9 cellular contexts compared by ENCODE assay signal in the genomic region with DNA sequence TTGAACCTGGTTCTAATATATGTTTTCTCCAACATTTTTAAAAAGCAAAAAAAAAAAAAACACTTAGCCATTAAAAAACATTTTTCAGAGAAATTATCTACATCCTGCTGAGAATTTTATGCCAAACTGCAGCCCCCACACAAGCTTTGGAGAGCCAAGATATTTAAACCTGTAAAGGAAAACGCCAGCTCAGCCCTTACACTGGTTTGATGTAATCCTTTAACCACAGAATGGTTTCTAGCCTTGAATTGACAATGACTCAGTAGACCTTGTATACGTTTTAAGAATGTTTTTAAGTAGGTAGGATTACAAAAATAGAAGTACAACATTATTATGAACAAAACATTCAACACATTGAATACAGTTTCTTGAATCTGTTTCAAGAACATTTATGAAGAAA.
DNase-seq lines count a peak whose midpoint lies in the region; ATAC-seq, FAIRE-seq and TF ChIP-seq lines count a peak whose summit lies in the region.
"Had no signal": no experiment of that assay in that cellular context is flagged by ENCODE, and none has a peak within 500 bp of the region (broad histone marks: within the 10 kb centered on the region; RNA-seq: fewer than 3 reads in every experiment).

No MANE protein-coding gene starts in this region.

- CTCF ChIA-PET in BJ (lab: Yijun Ruan, JAX): interaction anchor here (0.7 kb wide), 1 partner anchor 269 kb away, joined by 4 read pairs; no protein-coding TSS in a partner anchor
- CTCF ChIA-PET in activated CD8-positive, alpha-beta T cell treated with anti-CD3 and anti-CD28 coated beads, Interleukin-2, amount 10 ng/mL, durations not matched to agents 7 days and 5 days (lab: Charles Lee): interaction anchor here (0.6 to 1.3 kb wide), 2 partner anchors 221 to 673 kb away, joined by 3 to 4 read pairs; no protein-coding TSS in a partner anchor

- POLR2A ChIA-PET in BJ (lab: Charles Lee): no interaction called here
- POLR2A ChIA-PET in activated CD8-positive, alpha-beta T cell treated with anti-CD3 and anti-CD28 coated beads, Interleukin-2, amount 10 ng/mL, durations not matched to agents 7 days and 5 days (lab: Charles Lee): interaction anchor here (0.6 kb wide), 1 partner anchor 132 kb away, joined by 3 read pairs; no protein-coding TSS in a partner anchor

- H3K9me3 ChIP-seq in suprapubic skin: no peaks in the 10 kb centered on the region
- H3K9me3 ChIP-seq: lower lobe of right lung had no signal

- peaks cover 21% of the 10 kb centered on the region for H3K36me3 Mint-ChIP-seq in activated CD8-positive, alpha-beta T cell treated with anti-CD3 and anti-CD28 coated beads, Interleukin-2, amount 10 ng/mL, durations not matched to agents 7 days and 5 days (ENCODE audit: low read depth)

- H3K4me3 Mint-ChIP-seq in activated CD8-positive, alpha-beta T cell treated with anti-CD3 and anti-CD28 coated beads, Interleukin-2, amount 10 ng/mL, durations not matched to agents 7 days and 5 days: no peak overlapping the region

- no peak overlapping the region for H3K27ac Mint-ChIP-seq in activated CD8-positive, alpha-beta T cell treated with anti-CD3 and anti-CD28 coated beads, Interleukin-2, amount 10 ng/mL, durations not matched to agents 7 days and 5 days

- H3K4me3 ChIP-seq in BJ (ENCODE audit: low read depth, low read length) (no peak overlapping the region), suprapubic skin (no peak overlapping the region)
- H3K4me3 ChIP-seq: lower lobe of right lung had no signal

- peak; percentile 31 for DNase-seq in BJ (ENCODE audit: low read depth)
- DNase-seq in HTR-8/SVneo (ENCODE audit: insufficient read length, low spot score): peak; percentile 37
- peak; percentile 38 for DNase-seq in activated CD8-positive, alpha-beta T cell treated with anti-CD3 and anti-CD28 coated beads, Interleukin-2, amount 10 ng/mL, durations not matched to agents 7 days and 5 days
- peak; percentile 38 for DNase-seq in kidney glomerular epithelial cell (lab: John Stamatoyannopoulos, UW)
- DNase-seq in SKM-1 (lab: John Stamatoyannopoulos, UW; ENCODE audit: unreplicated experiment): no peak
- no peak for DNase-seq in GM19239 (ENCODE audit: insufficient read length, low spot score)
- no peak for DNase-seq in suprapubic skin (ENCODE audit: low spot score in 2 of 2)
- DNase-seq: lower lobe of right lung had no signal

- FAIRE-seq in HTR-8/SVneo (lab: Jason Lieb, UNC) (no peak), GM19239 (lab: Jason Lieb, UNC) (no peak)

- no peaks in the 10 kb centered on the region for H3K4me1 ChIP-seq in suprapubic skin
- H3K4me1 ChIP-seq: lower lobe of right lung had no signal

- H3K27me3 ChIP-seq in BJ (ENCODE audit: control insufficient read depth, insufficient read depth, low read length): no peaks in the 10 kb centered on the region
- H3K27me3 ChIP-seq in suprapubic skin: no peaks in the 10 kb centered on the region

- TF ChIP-seq POLR2A in suprapubic skin (IDR thresholded peaks at IDR 0.05): no peak

- H3K9me3 Mint-ChIP-seq in activated CD8-positive, alpha-beta T cell treated with anti-CD3 and anti-CD28 coated beads, Interleukin-2, amount 10 ng/mL, durations not matched to agents 7 days and 5 days (ENCODE audit: insufficient read depth): peaks cover 6% of the 10 kb centered on the region

- WGBS in suprapubic skin: 57% methylated on average over 2 of the region's 2 CpGs

- TF ChIP-seq EP300 in suprapubic skin (IDR thresholded peaks at IDR 0.05): no peak

- no peak overlapping the region for H3K27ac ChIP-seq in suprapubic skin
- H3K27ac ChIP-seq: lower lobe of right lung had no signal

- ATAC-seq in activated CD8-positive, alpha-beta T cell treated with anti-CD3 and anti-CD28 coated beads, Interleukin-2, amount 10 ng/mL, durations not matched to agents 7 days and 5 days: peak; percentile 81
- ATAC-seq in GM21737 (IDR thresholded peaks at IDR 0.05; ENCODE audit: unreplicated experiment): no peak
- ATAC-seq: lower lobe of right lung had no signal

- no peak for TF ChIP-seq CTCF in BJ (IDR thresholded peaks at IDR 0.05; ENCODE audit: insufficient read depth, low read depth, low read length)
- TF ChIP-seq CTCF in suprapubic skin (IDR thresholded peaks at IDR 0.05): no peak

- H3K4me1 Mint-ChIP-seq in activated CD8-positive, alpha-beta T cell treated with anti-CD3 and anti-CD28 coated beads, Interleukin-2, amount 10 ng/mL, durations not matched to agents 7 days and 5 days (ENCODE audit: low read depth): peaks cover 15% of the 10 kb centered on the region

- no peaks in the 10 kb centered on the region for H3K27me3 Mint-ChIP-seq in activated CD8-positive, alpha-beta T cell treated with anti-CD3 and anti-CD28 coated beads, Interleukin-2, amount 10 ng/mL, durations not matched to agents 7 days and 5 days (ENCODE audit: low read depth)

- no peaks in the 10 kb centered on the region for H3K36me3 ChIP-seq in BJ (ENCODE audit: control insufficient read depth, insufficient read depth, low read length)
- no peaks in the 10 kb centered on the region for H3K36me3 ChIP-seq in suprapubic skin
- H3K36me3 ChIP-seq: lower lobe of right lung had no signal

Comparison
In these comparisons a context has a peak if more than half of its experiments do, and no peak if none do; other contexts are left out.
1. DNase-seq: peak in BJ (single experiment), HTR-8/SVneo (single experiment), activated CD8-positive, alpha-beta T cell treated with anti-CD3 and anti-CD28 coated beads, Interleukin-2, amount 10 ng/mL, durations not matched to agents 7 days and 5 days (single experiment) and kidney glomerular epithelial cell (single experiment); none in SKM-1 (single experiment), GM19239 (single experiment) and suprapubic skin (0 of 2).